In genomic region chr19:12345197-12345596, GRCh38 we compare ENCODE assay signal across 37 cellular contexts. TPM values are rescaled to one million over a fixed set of nuclear protein-coding genes. Genes with fewer than 3 reads are reported as not detected.
DNase-seq lines count a peak whose midpoint lies in the region; ATAC-seq, FAIRE-seq and TF ChIP-seq lines count a peak whose summit lies in the region.
"Had no signal": no experiment of that assay in that cellular context is flagged by ENCODE, and none has a peak within 500 bp of the region (broad histone marks: within the 10 kb centered on the region; RNA-seq: fewer than 3 reads in every experiment).

No MANE protein-coding gene starts in this region.

- H4K20me1 ChIP-seq in K562 (replicated peaks; ENCODE audit: control insufficient read depth, insufficient read depth, low read length), result no peaks in the 10 kb centered on the region
- H4K20me1 ChIP-seq: BLaER1; BLaER1 treated with 17β-estradiol and CSF1 and Interleukin-3, amounts not matched to agents 10 nM and 100 nM had no signal

- FAIRE-seq in K562 (lab: Jason Lieb, UNC), result no peak
- FAIRE-seq: A549, D721Med had no signal

- 10% methylated on average over 1 of the region's 1 CpG for WGBS in K562 (ENCODE audit: insufficient coverage, low coverage, missing lambda C conversion rate)
- 100% methylated on average over 1 of the region's 1 CpG; no CpG with 5 or more reads in 1 of the 2 experiments for WGBS in endodermal cell (ENCODE audit: insufficient coverage in 1 of 2, insufficient read length in 1 of 2), 2 experiments

- H3K9me3 Mint-ChIP-seq in endodermal cell, result peaks cover 80% of the 10 kb centered on the region

- H3K4me3 Mint-ChIP-seq in endodermal cell, result no peak overlapping the region
- H3K4me3 Mint-ChIP-seq: B cell; CD14-positive monocyte; CD4-positive, alpha-beta memory T cell; CD4-positive, alpha-beta T cell; CD8-positive, alpha-beta memory T cell; CD8-positive, alpha-beta T cell had no signal

- H3K4me1 Mint-ChIP-seq in endodermal cell, result no peaks in the 10 kb centered on the region
- H3K4me1 Mint-ChIP-seq: B cell; CD14-positive monocyte; CD4-positive, CD25-positive, alpha-beta regulatory T cell; CD8-positive, alpha-beta memory T cell had no signal

- TF ChIP-seq CTCF in HEK293 (tag by site-specific recombination; IDR thresholded peaks at IDR 0.05), result no peak
- TF ChIP-seq CTCF in K562 (IDR thresholded peaks at IDR 0.05 in 2 of 3, conservative IDR thresholded peaks at IDR 0.05 in 1 of 3; ENCODE audit: insufficient read depth in 2 of 3, low read depth in 1 of 3, low read length in 3 of 3), result no peak
- TF ChIP-seq CTCF in endodermal cell (conservative IDR thresholded peaks at IDR 0.05), result no peak

- no peaks in the 10 kb centered on the region for H3K4me1 ChIP-seq in HEK293 (ENCODE audit: control insufficient read depth, insufficient read depth, low read length)
- no peaks in the 10 kb centered on the region for H3K4me1 ChIP-seq in adipocyte (ENCODE audit: control insufficient read depth, insufficient read depth, low read length)
- H3K4me1 ChIP-seq in K562 (replicated peaks in 1 of 2; ENCODE audit: control insufficient read depth in 2 of 2, insufficient read depth in 2 of 2, low read length in 2 of 2), result no peaks in the 10 kb centered on the region
- H3K4me1 ChIP-seq in endodermal cell (ENCODE audit: control insufficient read depth, insufficient read depth, low read length), result no peaks in the 10 kb centered on the region
- H3K4me1 ChIP-seq: A549; BE2C; BLaER1; BLaER1 treated with 17β-estradiol and CSF1 and Interleukin-3, amounts not matched to agents 10 nM and 100 nM; Caco-2 had no signal

- POLR2A ChIA-PET in HEK293 (lab: Yijun Ruan, JAX), result no interaction called here
- POLR2A ChIA-PET in K562 (lab: Yijun Ruan, JAX), result interaction anchor here (0.8 kb wide), 1 partner anchor 12 kb away, joined by 3 read pairs; the partner anchor contains the start of gene ZNF563

- no peaks in the 10 kb centered on the region for H3K9me1 ChIP-seq in K562 (ENCODE audit: control insufficient read depth, insufficient read depth, low read length)

- no peaks in the 10 kb centered on the region for H3K27me3 ChIP-seq in adipocyte (replicated peaks; ENCODE audit: control insufficient read depth, insufficient read depth, low read length)
- H3K27me3 ChIP-seq in K562 (ENCODE audit: control insufficient read depth in 2 of 2, insufficient read depth in 2 of 2, low read length in 2 of 2), result no peaks in the 10 kb centered on the region; a peak in 1 of 5 replicates
- H3K27me3 ChIP-seq in endodermal cell (ENCODE audit: control insufficient read depth, insufficient read depth, low read length, poor library complexity, severe bottlenecking), result no peaks in the 10 kb centered on the region
- H3K27me3 ChIP-seq: BE2C; BLaER1; BLaER1 treated with 17β-estradiol and CSF1 and Interleukin-3, amounts not matched to agents 10 nM and 100 nM had no signal

- TF ChIP-seq RAD21 in K562 (CRISPR knock-in tag; conservative IDR thresholded peaks at IDR 0.05 in 1 of 2, IDR thresholded peaks at IDR 0.05 in 1 of 2), result no peak

- DNase-seq in adipocyte (ENCODE audit: low read depth), result no peak
- DNase-seq in K562 (ENCODE audit: extremely low read depth in 1 of 4, low spot score in 3 of 4), result no peak
- no peak for DNase-seq in endodermal cell
- no peak for DNase-seq in left colon
- DNase-seq in GOT3 (lab: John Stamatoyannopoulos, UW), result no peak
- DNase-seq: 8988T; ACHN; AML-193; BE2C; C1 segment of cervical spinal cord; Caco-2; Calu3; CD4-positive, alpha-beta memory T cell; CD4-positive, alpha-beta T cell; CD4-positive, CD25-positive, alpha-beta regulatory T cell; CD8-positive, alpha-beta memory T cell; CD8-positive, alpha-beta T cell; COR-L47; DMS 273 treated with DMSO at 0.1 percent for 48 hours; DMS153; DMS53; DMS79; DMS79 treated with DMSO at 0.1 percent for 48 hours; DND-41; EL had no signal

- no peak for TF ChIP-seq POLR2A in K562 (conservative IDR thresholded peaks at IDR 0.05)
- no peak for TF ChIP-seq POLR2A in GM18505 (IDR thresholded peaks at IDR 0.05; ENCODE audit: borderline replicate concordance, extremely low read depth, insufficient read depth, insufficient read length)

- no peak overlapping the region for H3K4me2 ChIP-seq in K562 (ENCODE audit: insufficient read depth, low read length)
- H3K4me2 ChIP-seq: A549; BLaER1; BLaER1 treated with 17β-estradiol and CSF1 and Interleukin-3, amounts not matched to agents 10 nM and 100 nM had no signal

- no peaks in the 10 kb centered on the region for H3K9me3 ChIP-seq in HEK293 (ENCODE audit: control insufficient read depth, insufficient read depth, low read depth, low read length)
- H3K9me3 ChIP-seq in adipocyte (ENCODE audit: control insufficient read depth, low read length), result peaks cover 81% of the 10 kb centered on the region
- peaks cover 10% of the 10 kb centered on the region; the same call in 1 of the 2 replicates for H3K9me3 ChIP-seq in K562 (replicated peaks; ENCODE audit: control insufficient read depth, insufficient read depth, low read depth, low read length)
- H3K9me3 ChIP-seq in endodermal cell (ENCODE audit: control insufficient read depth, low read length), result peaks cover 63% of the 10 kb centered on the region
- H3K9me3 ChIP-seq: BE2C had no signal

- CTCF ChIA-PET in HEK293 (lab: Yijun Ruan, JAX), result interaction anchor here (1.1 kb wide), 1 partner anchor 126 kb away, joined by 6 read pairs; no protein-coding TSS in a partner anchor
- CTCF ChIA-PET in K562 (lab: Yijun Ruan, JAX; ENCODE audit: low intra/inter-chr PET ratio), result no interaction called here

- intact Hi-C loops in K562 (cut with micrococcal nuclease), result no loop called here
- intact Hi-C loops in left colon (cut with DNase I, micrococcal nuclease), result no loop called here

- H3K9ac ChIP-seq in adipocyte (ENCODE audit: low read length), result no peak overlapping the region
- H3K9ac ChIP-seq in K562 (ENCODE audit: insufficient read depth in 1 of 2, low read depth in 2 of 2, low read length in 2 of 2), result no peak overlapping the region
- no peak overlapping the region for H3K9ac ChIP-seq in endodermal cell (ENCODE audit: extremely low read depth, low read length, poor library complexity, severe bottlenecking)
- H3K9ac ChIP-seq: BLaER1; BLaER1 treated with 17β-estradiol and CSF1 and Interleukin-3, amounts not matched to agents 10 nM and 100 nM had no signal

- H3K27me3 Mint-ChIP-seq in endodermal cell (ENCODE audit: insufficient read depth), result no peaks in the 10 kb centered on the region
- H3K27me3 Mint-ChIP-seq: B cell; CD4-positive, alpha-beta memory T cell; CD4-positive, alpha-beta T cell; CD4-positive, CD25-positive, alpha-beta regulatory T cell had no signal

- in situ Hi-C loops in K562 (cut with MboI), result no loop called here

- H3K27ac ChIP-seq in HEK293 (ENCODE audit: extremely low read depth, low read depth, low read length) (no peak overlapping the region), K562 (ENCODE audit: extremely low read depth, low read depth, low read length) (no peak overlapping the region), endodermal cell (ENCODE audit: low read depth, low read length) (no peak overlapping the region)
- H3K27ac ChIP-seq: 22Rv1; A549; BLaER1; BLaER1 treated with 17β-estradiol and CSF1 and Interleukin-3, amounts not matched to agents 10 nM and 100 nM; C4-2B had no signal

- H3K36me3 ChIP-seq in HEK293 (ENCODE audit: control insufficient read depth in 2 of 2, insufficient read depth in 1 of 2, low read length in 2 of 2), result peaks cover 0 to 6% of the 10 kb centered on the region in 2 experiments; a peak in 1 of 3 replicates
- H3K36me3 ChIP-seq in adipocyte (ENCODE audit: control insufficient read depth, insufficient read depth, low read length, severe bottlenecking), result peaks cover 15% of the 10 kb centered on the region
- peaks cover 8% of the 10 kb centered on the region; the same call in 2 of the 3 replicates for H3K36me3 ChIP-seq in K562 (ENCODE audit: control insufficient read depth, insufficient read depth, low read length)
- H3K36me3 ChIP-seq in endodermal cell (ENCODE audit: control insufficient read depth, insufficient read depth, low read length), result peaks cover 12% of the 10 kb centered on the region
- H3K36me3 ChIP-seq: BE2C had no signal

- TF ChIP-seq EP300 in K562 (IDR thresholded peaks at IDR 0.05; ENCODE audit: low read length), result no peak

- ATAC-seq in K562 (no peak), GM18505 (IDR thresholded peaks at IDR 0.05; ENCODE audit: unreplicated experiment) (no peak), left colon (no peak), GM19452 (IDR thresholded peaks at IDR 0.05; ENCODE audit: unreplicated experiment) (no peak)
- ATAC-seq: A549; CD8-positive, alpha-beta T cell had no signal

- no peak overlapping the region for H3K4me3 ChIP-seq in HEK293 (ENCODE audit: low read depth, low read length)
- H3K4me3 ChIP-seq in adipocyte (ENCODE audit: low read length), result peak overlapping the region; percentile 17
- H3K4me3 ChIP-seq in K562, result no peak overlapping the region
- H3K4me3 ChIP-seq in endodermal cell (ENCODE audit: low read length), result peak overlapping the region; percentile 38
- H3K4me3 ChIP-seq: A549; BLaER1; BLaER1 treated with 17β-estradiol and CSF1 and Interleukin-3, amounts not matched to agents 10 nM and 100 nM had no signal

- H3K27ac Mint-ChIP-seq in endodermal cell, result no peak overlapping the region
- H3K27ac Mint-ChIP-seq: B cell; CD14-positive monocyte; CD4-positive, alpha-beta T cell; CD4-positive, CD25-positive, alpha-beta regulatory T cell; CD8-positive, alpha-beta T cell had no signal

- BruUV-seq in K562 (replicated peaks; lab: Mats Ljungman, UMichigan), result no TSS peak

- no peaks in the 10 kb centered on the region for H3K79me2 ChIP-seq in K562 (ENCODE audit: control insufficient read depth, insufficient read depth, low read length)

- H3K36me3 Mint-ChIP-seq in endodermal cell (ENCODE audit: low read depth), result peaks cover 21% of the 10 kb centered on the region
- H3K36me3 Mint-ChIP-seq: CD14-positive monocyte had no signal

- H2AFZ ChIP-seq in K562 (ENCODE audit: low read depth, low read length), result no peak overlapping the region

RNA-seq across cellular contexts. Expression of gene ZNF563, which starts 11.8 kb away (rescaled TPM):
- total RNA-seq in K562 (2011; cell fraction: chromatin; rRNA removed; ENCODE audit: low replicate concordance), result 1.1 and 1.6 TPM in 2 replicates
- total RNA-seq in K562 (2011; cell fraction: nucleolus; rRNA removed), result 0.50 and 0.92 TPM in 2 replicates
- total RNA-seq in K562 (2011; cell fraction: nucleoplasm; rRNA removed), result 0.31 and 0.66 TPM in 2 replicates
- total RNA-seq in K562 (2014; rRNA removed) (0.73 and 0.98 TPM in 2 replicates), K562 (2014; rRNA removed; fragmentation: Illumina TruSeq; extraction: Trizol) (1.2 and 1.3 TPM in 2 replicates), K562 (2015; rRNA removed; fragmentation: Illumina TruSeq; extraction: Trizol) (1.6 and 1.7 TPM in 2 replicates), K562 (2021) (0.69 and 1.5 TPM in 2 replicates), endodermal cell (1 to 10 TPM; 2.2 to 3.1 TPM), left colon (1 to 10 TPM; 2.6 to 4.3 TPM)
- polyA plus RNA-seq in K562 (2011; rRNA removed) (0.57 and 0.67 TPM in 2 replicates), K562 (2014; fragmentation: Illumina TruSeq; extraction: Trizol) (1.1 and 1.3 TPM in 2 replicates), K562 (2014; fragmentation: Nextera tagmentation; extraction: Ambion mirVana) (under 1 TPM; 0.37 to 0.74 TPM), K562 (2014; rRNA removed) (1.00 and 2.9 TPM in 2 replicates)
- polyA plus RNA-seq in K562 (2011; cell fraction: cytosol; rRNA removed), result 0.15 and 0.34 TPM in 2 replicates
- polyA plus RNA-seq in K562 (2011; cell fraction: nucleus; rRNA removed), result 0.23 and 0.34 TPM in 2 replicates
- polyA plus RNA-seq in K562 (2012), result 1.3 TPM in 2 replicates
- polyA minus RNA-seq in K562 (2011; rRNA and poly(A)+ RNA removed), result 1.0 and 1.3 TPM in 2 replicates
- not detected in 2 replicates for polyA minus RNA-seq in K562 (2011; cell fraction: cytosol; rRNA and poly(A)+ RNA removed)
- polyA minus RNA-seq in K562 (2011; cell fraction: nucleus; rRNA and poly(A)+ RNA removed), result 0.54 and 1.3 TPM in 2 replicates
- polyA plus RNA-seq in endodermal cell (2013, experiment 1 of 2), result 1.7 TPM
- 1.3 TPM for polyA plus RNA-seq in endodermal cell (2013, experiment 2 of 2)
- total RNA-seq: A172 had no signal
- polyA plus RNA-seq: A549 had no signal

RNA-seq across cellular contexts. Expression of gene ZNF442, which starts 20.3 kb away (rescaled TPM):
- total RNA-seq in K562 (2011; cell fraction: chromatin; rRNA removed; ENCODE audit: low replicate concordance), result 5.8 and 20.6 TPM in 2 replicates
- 5.2 and 6.2 TPM in 2 replicates for total RNA-seq in K562 (2011; cell fraction: nucleolus; rRNA removed)
- total RNA-seq in K562 (2011; cell fraction: nucleoplasm; rRNA removed), result 5.9 and 6.8 TPM in 2 replicates
- 3.9 and 5.2 TPM in 2 replicates for total RNA-seq in K562 (2014; rRNA removed)
- total RNA-seq in K562 (2014; rRNA removed; fragmentation: Illumina TruSeq; extraction: Trizol), result 7.0 and 7.1 TPM in 2 replicates
- 4.9 and 5.5 TPM in 2 replicates for total RNA-seq in K562 (2015; rRNA removed; fragmentation: Illumina TruSeq; extraction: Trizol)
- 3.4 and 4.1 TPM in 2 replicates for total RNA-seq in K562 (2021)
- 4.7 and 5.2 TPM in 2 replicates for polyA plus RNA-seq in K562 (2011; rRNA removed)
- polyA plus RNA-seq in K562 (2011; cell fraction: cytosol; rRNA removed), result 0.39 and 1.4 TPM in 2 replicates
- 2.8 and 3.0 TPM in 2 replicates for polyA plus RNA-seq in K562 (2011; cell fraction: nucleus; rRNA removed)
- 1.8 and 3.4 TPM in 2 replicates for polyA plus RNA-seq in K562 (2012)
- 2.5 TPM in 2 replicates for polyA plus RNA-seq in K562 (2014; fragmentation: Illumina TruSeq; extraction: Trizol)
- polyA plus RNA-seq in K562 (2014; fragmentation: Nextera tagmentation; extraction: Ambion mirVana), result 1 to 10 TPM; 3.1 to 5.5 TPM
- polyA plus RNA-seq in K562 (2014; rRNA removed), result 1.7 and 2.6 TPM in 2 replicates
- 10.8 and 16.2 TPM in 2 replicates for polyA minus RNA-seq in K562 (2011; rRNA and poly(A)+ RNA removed)
- polyA minus RNA-seq in K562 (2011; cell fraction: cytosol; rRNA and poly(A)+ RNA removed), result 1.8 and 4.4 TPM in 2 replicates
- polyA minus RNA-seq in K562 (2011; cell fraction: nucleus; rRNA and poly(A)+ RNA removed), result 1.2 and 3.6 TPM in 2 replicates
- total RNA-seq in endodermal cell, result 1 to 10 TPM; 2.7 to 3.5 TPM
- 2.5 TPM for polyA plus RNA-seq in endodermal cell (2013, experiment 1 of 2)
- 2.4 TPM for polyA plus RNA-seq in endodermal cell (2013, experiment 2 of 2)
- 1 to 10 TPM; 1.6 to 2.4 TPM for total RNA-seq in left colon
- polyA plus RNA-seq: A549 had no signal

RNA-seq across cellular contexts. Expression of gene ZNF44, which starts 50.5 kb away (rescaled TPM):
- total RNA-seq in K562 (2011; cell fraction: chromatin; rRNA removed; ENCODE audit: low replicate concordance), result 5.5 and 19.4 TPM in 2 replicates
- 3.3 and 4.5 TPM in 2 replicates for total RNA-seq in K562 (2011; cell fraction: nucleolus; rRNA removed)
- 7.4 and 7.6 TPM in 2 replicates for total RNA-seq in K562 (2011; cell fraction: nucleoplasm; rRNA removed)
- total RNA-seq in K562 (2014; rRNA removed) (2.6 and 3.2 TPM in 2 replicates), K562 (2014; rRNA removed; fragmentation: Illumina TruSeq; extraction: Trizol) (8.3 TPM in 2 replicates), K562 (2015; rRNA removed; fragmentation: Illumina TruSeq; extraction: Trizol) (7.7 and 8.2 TPM in 2 replicates), K562 (2021) (3.2 and 3.9 TPM in 2 replicates), endodermal cell (1 to 10 TPM; 9.5 TPM), left colon (10 to 100 TPM; 16.1 to 18.4 TPM)
- polyA plus RNA-seq in K562 (2011; rRNA removed) (2.7 and 4.4 TPM in 2 replicates), K562 (2014; fragmentation: Illumina TruSeq; extraction: Trizol) (5.3 and 5.5 TPM in 2 replicates), K562 (2014; fragmentation: Nextera tagmentation; extraction: Ambion mirVana) (1 to 10 TPM; 2.7 to 5.7 TPM), K562 (2014; rRNA removed) (3.9 and 4.4 TPM in 2 replicates)
- polyA plus RNA-seq in K562 (2011; cell fraction: cytosol; rRNA removed), result 0.54 and 1.2 TPM in 2 replicates
- 2.3 and 2.4 TPM in 2 replicates for polyA plus RNA-seq in K562 (2011; cell fraction: nucleus; rRNA removed)
- 4.7 and 6.8 TPM in 2 replicates for polyA plus RNA-seq in K562 (2012)
- 3.5 and 4.9 TPM in 2 replicates for polyA minus RNA-seq in K562 (2011; rRNA and poly(A)+ RNA removed)
- 0.55 and 1.0 TPM in 2 replicates for polyA minus RNA-seq in K562 (2011; cell fraction: cytosol; rRNA and poly(A)+ RNA removed)
- polyA minus RNA-seq in K562 (2011; cell fraction: nucleus; rRNA and poly(A)+ RNA removed), result 0.94 and 3.1 TPM in 2 replicates
- polyA plus RNA-seq in endodermal cell (2013, experiment 1 of 2), result 5.7 TPM
- 5.1 TPM for polyA plus RNA-seq in endodermal cell (2013, experiment 2 of 2)

RNA-seq across cellular contexts. Expression of gene ZNF799, which starts 55.9 kb away (rescaled TPM):
- 5.8 and 13.9 TPM in 2 replicates for total RNA-seq in K562 (2011; cell fraction: chromatin; rRNA removed; ENCODE audit: low replicate concordance)
- total RNA-seq in K562 (2011; cell fraction: nucleolus; rRNA removed), result 4.0 and 5.3 TPM in 2 replicates
- 7.4 and 10.2 TPM in 2 replicates for total RNA-seq in K562 (2011; cell fraction: nucleoplasm; rRNA removed)
- total RNA-seq in K562 (2014; rRNA removed) (2.7 and 3.2 TPM in 2 replicates), K562 (2014; rRNA removed; fragmentation: Illumina TruSeq; extraction: Trizol) (4.6 TPM in 2 replicates), K562 (2015; rRNA removed; fragmentation: Illumina TruSeq; extraction: Trizol) (4.5 and 5.5 TPM in 2 replicates), K562 (2021) (2.9 and 3.6 TPM in 2 replicates), endodermal cell (1 to 10 TPM; 8.6 to 9.1 TPM), left colon (1 to 10 TPM; 5.6 to 7.5 TPM)
- polyA plus RNA-seq in K562 (2011; rRNA removed) (3.4 and 4.5 TPM in 2 replicates), K562 (2014; fragmentation: Illumina TruSeq; extraction: Trizol) (2.7 and 3.1 TPM in 2 replicates), K562 (2014; fragmentation: Nextera tagmentation; extraction: Ambion mirVana) (1 to 10 TPM in 1 of 2 experiments, under 1 TPM in 1; 0.63 to 2.2 TPM), K562 (2014; rRNA removed) (1.6 and 2.1 TPM in 2 replicates)
- 0.63 and 1.3 TPM in 2 replicates for polyA plus RNA-seq in K562 (2011; cell fraction: cytosol; rRNA removed)
- polyA plus RNA-seq in K562 (2011; cell fraction: nucleus; rRNA removed), result 2.8 and 3.9 TPM in 2 replicates
- polyA plus RNA-seq in K562 (2012), result 2.2 and 3.1 TPM in 2 replicates
- 6.7 and 7.9 TPM in 2 replicates for polyA minus RNA-seq in K562 (2011; rRNA and poly(A)+ RNA removed)
- polyA minus RNA-seq in K562 (2011; cell fraction: cytosol; rRNA and poly(A)+ RNA removed), result 1.3 and 2.5 TPM in 2 replicates
- polyA minus RNA-seq in K562 (2011; cell fraction: nucleus; rRNA and poly(A)+ RNA removed), result 3.4 and 6.8 TPM in 2 replicates
- polyA plus RNA-seq in endodermal cell (2013, experiment 1 of 2), result 4.3 TPM
- 4.3 TPM for polyA plus RNA-seq in endodermal cell (2013, experiment 2 of 2)

Comparison
In these comparisons a context has a peak if more than half of its experiments do, and no peak if none do; other contexts are left out.
1. H3K4me3 ChIP-seq: peak in adipocyte (single experiment) and endodermal cell (single experiment); none in HEK293 (single experiment) and K562 (single experiment).